Comparison of ENCODE assay signal across 9 cellular contexts in the genomic region with DNA sequence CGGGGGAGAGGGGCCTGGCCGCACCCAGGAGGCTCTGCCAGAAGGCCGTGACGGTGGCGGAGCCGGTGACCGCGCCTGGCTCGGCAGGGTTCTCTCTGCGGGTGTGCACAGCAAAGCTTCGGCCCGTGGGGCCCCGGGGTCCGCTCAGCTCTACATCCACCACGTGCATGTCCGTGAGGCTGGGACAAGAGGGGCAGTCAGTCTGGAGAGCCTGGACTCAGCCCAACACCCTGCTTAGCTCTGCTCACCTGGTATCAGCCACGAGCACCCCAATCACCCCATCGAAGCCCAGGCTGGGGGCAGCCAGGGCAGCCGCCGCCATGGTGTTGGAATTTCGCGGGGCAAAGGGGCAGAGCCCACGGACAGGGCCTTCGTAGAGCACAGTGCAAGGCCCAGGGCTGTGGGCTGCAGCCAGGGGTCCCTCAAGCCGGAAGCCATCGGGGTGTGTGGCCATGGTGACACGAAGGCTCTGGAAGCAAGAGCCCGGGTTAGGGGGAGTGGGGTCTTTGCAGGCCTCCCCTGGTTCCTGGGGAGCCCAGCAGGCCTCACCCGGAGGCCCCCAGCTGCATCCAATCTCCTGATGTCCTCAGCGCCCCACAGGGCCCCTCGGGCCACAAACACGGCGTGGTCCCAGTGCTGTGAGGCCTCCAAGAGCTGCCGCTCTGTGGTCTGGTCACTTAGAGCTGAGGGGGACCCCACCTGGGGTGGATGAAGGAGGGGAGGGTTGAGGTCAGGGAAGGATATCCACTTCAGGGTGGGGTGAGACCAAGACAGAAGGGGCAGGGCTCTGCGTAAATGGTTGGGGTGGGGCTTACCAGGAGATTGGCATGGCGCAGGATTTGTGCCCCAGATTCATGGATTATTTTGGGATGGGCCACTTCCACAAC. TPM values are rescaled to one million over a fixed set of nuclear protein-coding genes. Genes with fewer than 3 reads are reported as not detected.
A peak's percentile ranks its signal among the peaks of the same experiment; 100 is the strongest.
DNase-seq lines count a peak whose midpoint lies in the region; ATAC-seq, FAIRE-seq and TF ChIP-seq lines count a peak whose summit lies in the region.
"Had no signal": no experiment of that assay in that cellular context is flagged by ENCODE, and none has a peak within 500 bp of the region (broad histone marks: within the 10 kb centered on the region; RNA-seq: fewer than 3 reads in every experiment).

No MANE protein-coding gene starts in this region.

- H3K9ac ChIP-seq in GM23248: peak overlapping the region; percentile 89; the same call in 1 of the 2 replicates
- peak overlapping the region; percentile 16; the same call in 1 of the 2 replicates for H3K9ac ChIP-seq in GM12878 (ENCODE audit: control insufficient read depth, insufficient read depth, low read length)

- no peak for ATAC-seq in GM12878
- no peak for ATAC-seq in natural killer cell
- no peak for ATAC-seq in gastrocnemius medialis

- TF ChIP-seq EP300 in GM12878 (IDR thresholded peaks at IDR 0.05; ENCODE audit: borderline replicate concordance in 1 of 2, control insufficient read depth in 1 of 2, low read depth in 2 of 2, low read length in 2 of 2): no peak

- H3K4me1 ChIP-seq in GM23248 (ENCODE audit: insufficient read depth) (no peaks in the 10 kb centered on the region), GM12878 (ENCODE audit: control insufficient read depth, insufficient read depth, low read length) (peaks cover 3% of the 10 kb centered on the region; the same call in 1 of the 2 replicates), gastrocnemius medialis (peaks cover 7 to 13% of the 10 kb centered on the region in 2 donors)

- peak overlapping the region; percentile 87 to 100 for H3K27ac Mint-ChIP-seq in natural killer cell

- no TSS peak for BruUV-seq in GM12878 (replicated peaks; lab: Mats Ljungman, UMichigan)

- no peaks in the 10 kb centered on the region for H3K9me2 ChIP-seq in GM23248 (ENCODE audit: insufficient read depth)

- H3K27ac ChIP-seq in GM23248: no peak overlapping the region
- H3K27ac ChIP-seq in GM12878 (ENCODE audit: control insufficient read depth, insufficient read depth): no peak overlapping the region
- peak overlapping the region in 2 of 4 donors; percentile 79 to 86 for H3K27ac ChIP-seq in gastrocnemius medialis
- no peak overlapping the region for H3K27ac ChIP-seq in coronary artery

- peak overlapping the region; percentile 87; the same call in 1 of the 2 replicates for H2AFZ ChIP-seq in GM23248
- no peak overlapping the region for H2AFZ ChIP-seq in GM12878 (ENCODE audit: control insufficient read depth, low read depth, low read length)

- no peak for TF ChIP-seq CTCF in GM12878 (IDR thresholded peaks at IDR 0.05 in 2 of 3, conservative IDR thresholded peaks at IDR 0.05 in 1 of 3; ENCODE audit: control insufficient read depth in 2 of 3, extremely low read depth in 1 of 3, insufficient read depth in 1 of 3, low read depth in 3 of 3, low read length in 3 of 3)
- no peak for TF ChIP-seq CTCF in natural killer cell (IDR thresholded peaks at IDR 0.05)
- no peak for TF ChIP-seq CTCF in gastrocnemius medialis (IDR thresholded peaks at IDR 0.05 in 4 of 5, conservative IDR thresholded peaks at IDR 0.05 in 1 of 5)
- TF ChIP-seq CTCF in coronary artery (IDR thresholded peaks at IDR 0.05): no peak

- H3K4me1 Mint-ChIP-seq in natural killer cell: peaks cover 19 to 34% of the 10 kb centered on the region in 2 donors

- H3K4me2 ChIP-seq in GM23248 (ENCODE audit: unreplicated experiment) (peak overlapping the region; percentile 78), GM12878 (ENCODE audit: control insufficient read depth, insufficient read depth) (peak overlapping the region; percentile 71; the same call in 1 of the 2 replicates)

- SMC1A ChIA-PET in GM12878 (lab: Charles Lee; ENCODE audit: uncharacterized antibody, unreplicated experiment): no interaction called here

- no peaks in the 10 kb centered on the region for H3K9me3 Mint-ChIP-seq in natural killer cell

- H3K79me2 ChIP-seq in GM23248 (ENCODE audit: insufficient read depth) (peaks cover 10% of the 10 kb centered on the region; the same call in 1 of the 2 replicates), GM12878 (ENCODE audit: control insufficient read depth, insufficient read depth, low read length) (no peaks in the 10 kb centered on the region)

- no peak for TF ChIP-seq RAD21 in GM12878 (IDR thresholded peaks at IDR 0.05; ENCODE audit: insufficient read depth, low read depth, low read length)

- H3K36me3 ChIP-seq in GM23248 (ENCODE audit: low read depth) (no peaks in the 10 kb centered on the region), GM12878 (ENCODE audit: control insufficient read depth in 2 of 2, insufficient read depth in 2 of 2, low read length in 1 of 2) (no peaks in the 10 kb centered on the region), gastrocnemius medialis (no peaks in the 10 kb centered on the region)

- DNase-seq in GM23248: no peak
- no peak for DNase-seq in GM12878 (ENCODE audit: low read depth, low spot score)
- no peak for DNase-seq in natural killer cell
- DNase-seq in gastrocnemius medialis: no peak
- no peak for DNase-seq in coronary artery (ENCODE audit: low spot score)
- DNase-seq in stimulated activated CD8-positive, alpha-beta memory T cell treated with anti-CD3 and anti-CD28 coated beads, Interleukin-4, amount 100 ng/mL, for 48 hours: no peak
- DNase-seq: erythroblast, NCI-H1105 treated with DMSO at 0.1 percent for 48 hours had no signal

- WGBS in GM23248 (ENCODE audit: low coverage in 1 of 2, low lambda C conversion rate in 2 of 2, missing lambda C conversion rate in 2 of 2), 2 experiments: 77 to 80% methylated on average over 31 to 34 of the region's 36 CpGs
- WGBS in GM12878 (ENCODE audit: insufficient coverage, insufficient replicate concordance, low lambda C conversion rate, missing lambda C conversion rate): 88% methylated on average over 31 of the region's 36 CpGs

- RAD21 ChIA-PET in GM12878 (lab: Charles Lee; ENCODE audit: unreplicated experiment): interaction anchor here (0.8 to 1.4 kb wide), 2 partner anchors 16 to 52 kb away, joined by 3 to 4 read pairs; no protein-coding TSS in a partner anchor

- H3K27me3 ChIP-seq in GM23248 (replicated peaks; ENCODE audit: insufficient read depth): no peaks in the 10 kb centered on the region
- no peaks in the 10 kb centered on the region for H3K27me3 ChIP-seq in GM12878 (replicated peaks in 1 of 2; ENCODE audit: control insufficient read depth in 2 of 2, insufficient read depth in 2 of 2, low read length in 1 of 2)
- peaks cover 0 to 7% (median 4%) of the 10 kb centered on the region in 3 donors for H3K27me3 ChIP-seq in gastrocnemius medialis

- H3K9me3 ChIP-seq in GM23248 (ENCODE audit: low read depth): no peaks in the 10 kb centered on the region
- no peaks in the 10 kb centered on the region for H3K9me3 ChIP-seq in GM12878 (replicated peaks; ENCODE audit: control insufficient read depth, insufficient read depth, low read length)
- no peaks in the 10 kb centered on the region for H3K9me3 ChIP-seq in gastrocnemius medialis

- CTCF ChIA-PET in GM12878 (lab: Yijun Ruan, JAX): interaction anchor here (1.3 to 1.4 kb wide), 2 partner anchors 144 to 155 kb away, joined by 4 read pairs; no protein-coding TSS in a partner anchor

- H4K20me1 ChIP-seq in GM23248 (ENCODE audit: insufficient read depth): no peaks in the 10 kb centered on the region
- H4K20me1 ChIP-seq in GM12878 (ENCODE audit: control insufficient read depth, insufficient read depth): no peaks in the 10 kb centered on the region

- intact Hi-C loops in GM12878 (cut with micrococcal nuclease; ENCODE audit: unreplicated experiment): no loop called here
- intact Hi-C loops in natural killer cell (cut with micrococcal nuclease): no loop called here
- intact Hi-C loops in gastrocnemius medialis (cut with DNase I; ENCODE audit: low total_unique reads): loop anchor here (5.0 to 10.0 kb wide), 2 partner anchors 292 to 855 kb away; a partner anchor contains a TSS

- H3F3A ChIP-seq in GM23248 (ENCODE audit: insufficient read depth): no peaks in the 10 kb centered on the region

- H3K36me3 Mint-ChIP-seq in natural killer cell: no peaks in the 10 kb centered on the region

- POLR2A ChIA-PET in GM12878 (lab: Charles Lee): no interaction called here

- in situ Hi-C loops in GM23248 (cut with MboI): no loop called here
- in situ Hi-C loops in GM12878 (cut with MboI): no loop called here
- in situ Hi-C loops in gastrocnemius medialis (cut with MboI; ENCODE audit: low sequenced_read_pairs in 4 of 4): no loop called here

- TF ChIP-seq POLR2A in GM12878 (IDR thresholded peaks at IDR 0.05; ENCODE audit: low read depth, low read length) (no peak), gastrocnemius medialis (IDR thresholded peaks at IDR 0.05) (no peak)

- no peak overlapping the region for H3K4me3 Mint-ChIP-seq in natural killer cell

- FAIRE-seq in GM12878 (lab: Jason Lieb, UNC): no peak

- H3K27me3 Mint-ChIP-seq in natural killer cell (ENCODE audit: low read depth in 2 of 2): peaks cover 0 to 3% of the 10 kb centered on the region in 2 donors

- H3K4me3 ChIP-seq in GM23248: peak overlapping the region; percentile 86; the same call in 1 of the 2 replicates
- peak overlapping the region; percentile 81; the same call in 1 of the 2 replicates for H3K4me3 ChIP-seq in GM12878
- H3K4me3 ChIP-seq in gastrocnemius medialis: no peak overlapping the region
- no peak overlapping the region for H3K4me3 ChIP-seq in coronary artery

RNA-seq across cellular contexts. Expression of a gene that starts 1.4 kb away (rescaled TPM):
- total RNA-seq in GM23248 (2014; rRNA removed; shearing (Covaris generic)): not detected in 2 replicates
- not detected in 2 replicates for polyA plus RNA-seq in GM23248 (2016; fragmentation: Nextera tagmentation; extraction: Ambion mirVana)
- not detected in 2 replicates for total RNA-seq in GM12878 (2013; cell fraction: nucleolus; rRNA removed)
- not detected in 2 replicates for total RNA-seq in GM12878 (2014; rRNA removed)
- total RNA-seq in GM12878 (2014; rRNA removed; fragmentation: Illumina TruSeq; extraction: Trizol): not detected in 2 replicates
- total RNA-seq in GM12878 (2021): not detected in 2 replicates
- polyA plus RNA-seq in GM12878 (2011; ENCODE audit: low read depth): not detected
- not detected in 2 replicates for polyA plus RNA-seq in GM12878 (2011; rRNA removed)
- not detected in 2 replicates for polyA plus RNA-seq in GM12878 (2011; cell fraction: cytosol; rRNA removed)
- polyA plus RNA-seq in GM12878 (2011; cell fraction: nucleus; rRNA removed): not detected in 2 replicates
- 0.41 and 0.87 TPM in 2 replicates for polyA plus RNA-seq in GM12878 (2012)
- polyA plus RNA-seq in GM12878 (2014; fragmentation: Illumina TruSeq; extraction: Trizol): not detected in 2 replicates
- polyA plus RNA-seq in GM12878 (2014; fragmentation: Nextera tagmentation; extraction: Ambion mirVana): not detected
- polyA plus RNA-seq in GM12878 (2014; rRNA removed): not detected in 2 replicates
- polyA plus RNA-seq in GM12878 (2016; fragmentation: Nextera tagmentation; extraction: Ambion mirVana): not detected
- not detected in 2 replicates for polyA minus RNA-seq in GM12878 (2011; rRNA and poly(A)+ RNA removed)
- polyA minus RNA-seq in GM12878 (2011; cell fraction: cytosol; rRNA and poly(A)+ RNA removed): not detected in 2 replicates
- not detected in 2 replicates for polyA minus RNA-seq in GM12878 (2011; cell fraction: nucleus; rRNA and poly(A)+ RNA removed)
- total RNA-seq in natural killer cell: not detected
- not detected for total RNA-seq in gastrocnemius medialis
- total RNA-seq: pulmonary artery endothelial cell had no signal

RNA-seq across cellular contexts. Expression of a gene that starts 1.4 kb away (rescaled TPM):
- 50.7 and 55.2 TPM in 2 replicates for total RNA-seq in GM23248 (2014; rRNA removed; shearing (Covaris generic))
- polyA plus RNA-seq in GM23248 (2016; fragmentation: Nextera tagmentation; extraction: Ambion mirVana) (98.5 and 108 TPM in 2 replicates), GM12878 (2011; rRNA removed) (2.1 and 4.9 TPM in 2 replicates), GM12878 (2014; fragmentation: Illumina TruSeq; extraction: Trizol) (0.91 TPM in 1 of 2 replicates, not detected in the other), GM12878 (2014; fragmentation: Nextera tagmentation; extraction: Ambion mirVana) (1 to 10 TPM; 1.0 to 1.6 TPM), GM12878 (2014; rRNA removed) (23.8 and 26.3 TPM in 2 replicates), GM12878 (2016; fragmentation: Nextera tagmentation; extraction: Ambion mirVana) (10 to 100 TPM; 25.1 to 26.7 TPM)
- 0.81 TPM in 1 of 2 replicates, not detected in the other for total RNA-seq in GM12878 (2013; cell fraction: nucleolus; rRNA removed)
- total RNA-seq in GM12878 (2014; rRNA removed) (17.0 and 21.0 TPM in 2 replicates), GM12878 (2014; rRNA removed; fragmentation: Illumina TruSeq; extraction: Trizol) (3.1 and 3.9 TPM in 2 replicates), GM12878 (2021) (22.7 and 24.5 TPM in 2 replicates), natural killer cell (10 to 100 TPM; 18.8 to 22.0 (median 20.3) TPM), gastrocnemius medialis (10 to 100 TPM; 22.1 to 36.9 (median 27.8) TPM)
- 7.5 TPM for polyA plus RNA-seq in GM12878 (2011; ENCODE audit: low read depth)
- polyA plus RNA-seq in GM12878 (2011; cell fraction: cytosol; rRNA removed): 10.3 and 22.0 TPM in 2 replicates
- polyA plus RNA-seq in GM12878 (2011; cell fraction: nucleus; rRNA removed): 9.3 and 12.4 TPM in 2 replicates
- polyA plus RNA-seq in GM12878 (2012): 17.2 and 19.2 TPM in 2 replicates
- polyA minus RNA-seq in GM12878 (2011; rRNA and poly(A)+ RNA removed): 0.29 and 3.0 TPM in 2 replicates
- 2.0 and 4.8 TPM in 2 replicates for polyA minus RNA-seq in GM12878 (2011; cell fraction: cytosol; rRNA and poly(A)+ RNA removed)
- polyA minus RNA-seq in GM12878 (2011; cell fraction: nucleus; rRNA and poly(A)+ RNA removed): 2.1 and 6.8 TPM in 2 replicates

RNA-seq across cellular contexts. Expression of a gene that starts 35.7 kb away (rescaled TPM):
- not detected in 2 replicates for total RNA-seq in GM23248 (2014; rRNA removed; shearing (Covaris generic))
- 0.20 and 0.27 TPM in 2 replicates for polyA plus RNA-seq in GM23248 (2016; fragmentation: Nextera tagmentation; extraction: Ambion mirVana)
- not detected in 2 replicates for total RNA-seq in GM12878 (2013; cell fraction: nucleolus; rRNA removed)
- 0.22 TPM in 1 of 2 replicates, not detected in the other for total RNA-seq in GM12878 (2014; rRNA removed)
- total RNA-seq in GM12878 (2014; rRNA removed; fragmentation: Illumina TruSeq; extraction: Trizol): not detected in 2 replicates
- 0.37 TPM in 1 of 2 replicates, not detected in the other for total RNA-seq in GM12878 (2021)
- polyA plus RNA-seq in GM12878 (2011; ENCODE audit: low read depth): not detected
- 0.22 TPM in 1 of 2 replicates, not detected in the other for polyA plus RNA-seq in GM12878 (2011; rRNA removed)
- 0.23 and 0.36 TPM in 2 replicates for polyA plus RNA-seq in GM12878 (2011; cell fraction: cytosol; rRNA removed)
- polyA plus RNA-seq in GM12878 (2011; cell fraction: nucleus; rRNA removed): 0.19 and 0.42 TPM in 2 replicates
- polyA plus RNA-seq in GM12878 (2012): 0.27 and 0.57 TPM in 2 replicates
- polyA plus RNA-seq in GM12878 (2014; fragmentation: Illumina TruSeq; extraction: Trizol): not detected in 2 replicates
- polyA plus RNA-seq in GM12878 (2014; fragmentation: Nextera tagmentation; extraction: Ambion mirVana): under 1 TPM in 1 of 2 experiments, not detected in 1; 0.18 TPM
- polyA plus RNA-seq in GM12878 (2014; rRNA removed): 0.53 TPM in 1 of 2 replicates, not detected in the other
- polyA plus RNA-seq in GM12878 (2016; fragmentation: Nextera tagmentation; extraction: Ambion mirVana): 1 to 10 TPM in 1 of 2 experiments, under 1 TPM in 1; 0.25 to 1.2 TPM
- not detected in 2 replicates for polyA minus RNA-seq in GM12878 (2011; rRNA and poly(A)+ RNA removed)
- polyA minus RNA-seq in GM12878 (2011; cell fraction: cytosol; rRNA and poly(A)+ RNA removed): not detected in 2 replicates
- 0.24 TPM in 1 of 2 replicates, not detected in the other for polyA minus RNA-seq in GM12878 (2011; cell fraction: nucleus; rRNA and poly(A)+ RNA removed)
- under 1 TPM in 1 of 3 donors, not detected in 2; 0.59 TPM for total RNA-seq in natural killer cell
- 10 to 100 TPM in 1 of 4 donors, 1 to 10 TPM in 2, not detected in 1; 1.2 to 11.0 (median 1.9) TPM for total RNA-seq in gastrocnemius medialis
- total RNA-seq: pulmonary artery endothelial cell had no signal

RNA-seq across cellular contexts. Expression of a gene that starts 36.0 kb away (rescaled TPM):
- total RNA-seq in GM23248 (2014; rRNA removed; shearing (Covaris generic)): 92.7 and 96.6 TPM in 2 replicates
- 7.2 and 7.7 TPM in 2 replicates for polyA plus RNA-seq in GM23248 (2016; fragmentation: Nextera tagmentation; extraction: Ambion mirVana)
- total RNA-seq in GM12878 (2013; cell fraction: nucleolus; rRNA removed): 42.5 and 52.8 TPM in 2 replicates
- 62.4 and 66.3 TPM in 2 replicates for total RNA-seq in GM12878 (2014; rRNA removed)
- 24.2 and 26.3 TPM in 2 replicates for total RNA-seq in GM12878 (2014; rRNA removed; fragmentation: Illumina TruSeq; extraction: Trizol)
- total RNA-seq in GM12878 (2021): 76.2 and 77.3 TPM in 2 replicates
- polyA plus RNA-seq in GM12878 (2011; ENCODE audit: low read depth): 14.2 TPM
- polyA plus RNA-seq in GM12878 (2011; rRNA removed): 13.8 and 22.4 TPM in 2 replicates
- polyA plus RNA-seq in GM12878 (2011; cell fraction: cytosol; rRNA removed): 35.6 and 58.6 TPM in 2 replicates
- polyA plus RNA-seq in GM12878 (2011; cell fraction: nucleus; rRNA removed): 37.5 and 53.5 TPM in 2 replicates
- 37.3 and 50.5 TPM in 2 replicates for polyA plus RNA-seq in GM12878 (2012)
- 3.5 and 18.2 TPM in 2 replicates for polyA plus RNA-seq in GM12878 (2014; fragmentation: Illumina TruSeq; extraction: Trizol)
- 1 to 10 TPM; 2.5 to 5.5 TPM for polyA plus RNA-seq in GM12878 (2014; fragmentation: Nextera tagmentation; extraction: Ambion mirVana)
- 61.0 and 69.1 TPM in 2 replicates for polyA plus RNA-seq in GM12878 (2014; rRNA removed)
- 1 to 10 TPM; 6.8 to 8.9 TPM for polyA plus RNA-seq in GM12878 (2016; fragmentation: Nextera tagmentation; extraction: Ambion mirVana)
- polyA minus RNA-seq in GM12878 (2011; rRNA and poly(A)+ RNA removed): 7.5 and 15.2 TPM in 2 replicates
- polyA minus RNA-seq in GM12878 (2011; cell fraction: cytosol; rRNA and poly(A)+ RNA removed): 14.3 and 14.5 TPM in 2 replicates
- 6.5 and 20.3 TPM in 2 replicates for polyA minus RNA-seq in GM12878 (2011; cell fraction: nucleus; rRNA and poly(A)+ RNA removed)
- 10 to 100 TPM; 79.5 to 85.1 (median 80.1) TPM for total RNA-seq in natural killer cell
- 10 to 100 TPM; 29.2 to 67.4 (median 45.4) TPM for total RNA-seq in gastrocnemius medialis

RNA-seq across cellular contexts. Expression of a gene that starts 55.9 kb away (rescaled TPM):
- total RNA-seq in GM23248 (2014; rRNA removed; shearing (Covaris generic)): not detected in 2 replicates
- polyA plus RNA-seq in GM23248 (2016; fragmentation: Nextera tagmentation; extraction: Ambion mirVana) (not detected in 2 replicates), GM12878 (2011; rRNA removed) (0.14 TPM in 1 of 2 replicates, not detected in the other), GM12878 (2014; fragmentation: Illumina TruSeq; extraction: Trizol) (not detected in 2 replicates), GM12878 (2014; fragmentation: Nextera tagmentation; extraction: Ambion mirVana) (not detected), GM12878 (2014; rRNA removed) (not detected in 2 replicates), GM12878 (2016; fragmentation: Nextera tagmentation; extraction: Ambion mirVana) (not detected)
- 0.20 and 0.23 TPM in 2 replicates for total RNA-seq in GM12878 (2013; cell fraction: nucleolus; rRNA removed)
- total RNA-seq in GM12878 (2014; rRNA removed) (not detected in 2 replicates), GM12878 (2014; rRNA removed; fragmentation: Illumina TruSeq; extraction: Trizol) (not detected in 2 replicates), GM12878 (2021) (not detected in 2 replicates), natural killer cell (not detected), gastrocnemius medialis (under 1 TPM in 3 of 4 donors, not detected in 1; 0.33 to 0.81 (median 0.34) TPM)
- 0.10 TPM for polyA plus RNA-seq in GM12878 (2011; ENCODE audit: low read depth)
- polyA plus RNA-seq in GM12878 (2011; cell fraction: cytosol; rRNA removed): 0.18 and 0.25 TPM in 2 replicates
- polyA plus RNA-seq in GM12878 (2011; cell fraction: nucleus; rRNA removed): 0.23 and 0.31 TPM in 2 replicates
- 0.18 and 0.34 TPM in 2 replicates for polyA plus RNA-seq in GM12878 (2012)
- 0.21 and 0.37 TPM in 2 replicates for polyA minus RNA-seq in GM12878 (2011; rRNA and poly(A)+ RNA removed)
- polyA minus RNA-seq in GM12878 (2011; cell fraction: cytosol; rRNA and poly(A)+ RNA removed): 1.1 TPM in 1 of 2 replicates, not detected in the other
- polyA minus RNA-seq in GM12878 (2011; cell fraction: nucleus; rRNA and poly(A)+ RNA removed): not detected in 2 replicates

Comparison
In these comparisons a context has a peak if more than half of its experiments do, and no peak if none do; other contexts are left out.
1. H3K4me3 ChIP-seq: peak in GM23248 (single experiment) and GM12878 (single experiment); none in gastrocnemius medialis (0 of 4) and coronary artery (single experiment).